ENCODE assay signal across 13 cellular contexts in genomic region chr18:47594063-47594462, GRCh38.
DNase-seq lines count a peak whose midpoint lies in the region; ATAC-seq and TF ChIP-seq lines count a peak whose summit lies in the region.
"Had no signal": no experiment of that assay in that cellular context is flagged by ENCODE, and none has a peak within 500 bp of the region (broad histone marks: within the 10 kb centered on the region; RNA-seq: fewer than 3 reads in every experiment).

No MANE protein-coding gene starts in this region.

- H3K27ac ChIP-seq in A673 (ENCODE audit: low read depth, low read length, poor library complexity, severe bottlenecking), result no peak overlapping the region
- H3K27ac ChIP-seq in HUES48 (ENCODE audit: low read depth, low read length), result peak overlapping the region; percentile 4

- intact Hi-C loops in A673 (cut with micrococcal nuclease; ENCODE audit: unreplicated experiment) (no loop called here), Right ventricle myocardium inferior (cut with DNase I) (no loop called here)

- H3K27me3 ChIP-seq in A673 (replicated peaks; ENCODE audit: insufficient read depth, low read depth, low read length, poor library complexity) (peaks cover 86% of the 10 kb centered on the region), HUES48 (ENCODE audit: control insufficient read depth, insufficient read depth, low read length) (no peaks in the 10 kb centered on the region)

- H3K9me3 ChIP-seq in A673 (ENCODE audit: low read depth, low read length, poor library complexity, severe bottlenecking), result no peaks in the 10 kb centered on the region
- H3K9me3 ChIP-seq in HUES48 (ENCODE audit: control insufficient read depth, insufficient read depth, low read length), result no peaks in the 10 kb centered on the region

- no peak for TF ChIP-seq CTCF in A673 (conservative IDR thresholded peaks at IDR 0.05; ENCODE audit: low read depth, low read length)

- no peaks in the 10 kb centered on the region for H3K36me3 ChIP-seq in A673 (ENCODE audit: insufficient read depth, low read length, poor library complexity, severe bottlenecking)
- no peaks in the 10 kb centered on the region for H3K36me3 ChIP-seq in HUES48 (ENCODE audit: control insufficient read depth, insufficient read depth, low read length)

- ATAC-seq in Right ventricle myocardium inferior (no peak), HG03159 (IDR thresholded peaks at IDR 0.05; ENCODE audit: unreplicated experiment) (no peak)
- ATAC-seq: activated T-helper 17 cell treated with anti-CD3 and anti-CD28 coated beads, Interleukin-2, amount 50 U/mL, for 72 hours had no signal

- CTCF ChIA-PET in A673 (lab: Charles Lee), result no interaction called here

- H3K4me1 ChIP-seq in A673 (ENCODE audit: insufficient read depth, low read length, poor library complexity, severe bottlenecking) (no peaks in the 10 kb centered on the region), HUES48 (ENCODE audit: control insufficient read depth, insufficient read depth, low read length) (peaks cover 21% of the 10 kb centered on the region)

- H3K4me3 ChIP-seq in A673 (ENCODE audit: low read depth, low read length, poor library complexity, severe bottlenecking) (no peak overlapping the region), HUES48 (ENCODE audit: low read depth, low read length) (no peak overlapping the region)

- H3K9ac ChIP-seq in HUES48 (ENCODE audit: low read depth, low read length), result no peak overlapping the region

- BruUV-seq in A673 (replicated peaks; lab: Mats Ljungman, UMichigan), result no TSS peak

- DNase-seq in A673 (ENCODE audit: low spot score) (peak; percentile 62), anterior cingulate cortex (lab: John Stamatoyannopoulos, UW) (peak in 32 of 58 donors; percentile 7 to 71 (median 46)), medulla oblongata (ENCODE audit: extremely low spot score) (peak; percentile 40), GM19238 (ENCODE audit: insufficient read length, low spot score) (no peak), Right ventricle myocardium inferior (ENCODE audit: missing footprints) (no peak), RKO (ENCODE audit: low spot score) (no peak)
- DNase-seq: Calu3; HCEC 1CT; OCI-M1; stimulated activated naive CD4-positive, alpha-beta T cell treated with Interleukin-2 at 50 U/mL for 16 hours had no signal

- POLR2A ChIA-PET in A673 (lab: Charles Lee; ENCODE audit: low non-redundant PET), result interaction anchor here (0.6 to 0.7 kb wide), 2 partner anchors 414 to 827 kb away, joined by 3 to 9 read pairs; no protein-coding TSS in a partner anchor

Comparison
In these comparisons a context has a peak if more than half of its experiments do, and no peak if none do; other contexts are left out.
1. DNase-seq: peak in A673 (single experiment), anterior cingulate cortex (32 of 58) and medulla oblongata (single experiment); none in GM19238 (single experiment), Right ventricle myocardium inferior (single experiment) and RKO (single experiment).